8 cellular contexts compared by ENCODE assay signal in genomic region chr14:20469242-20469889, GRCh38. TPM values are rescaled to one million over a fixed set of nuclear protein-coding genes. Genes with fewer than 3 reads are reported as not detected.
DNase-seq lines count a peak whose midpoint lies in the region; ATAC-seq and TF ChIP-seq lines count a peak whose summit lies in the region.

PNP (plus strand) TSS chr14:20469406; CDS start chr14:20469525, 119 bp downstream.

- H2AFZ ChIP-seq in PC-3 (ENCODE audit: low read length): peak within 1 kb of the TSS; percentile 84

- H3K79me2 ChIP-seq in PC-3 (ENCODE audit: low read length): peaks cover 49% of the 10 kb centered on the region

- TSS peak; percentile 54 for BruUV-seq in PC-3 (replicated peaks; lab: Mats Ljungman, UMichigan)

- H3K9me3 ChIP-seq in PC-3 (ENCODE audit: low read length): no peaks in the 10 kb centered on the region
- no peaks in the 10 kb centered on the region for H3K9me3 ChIP-seq in mucosa of rectum (ENCODE audit: control insufficient read depth in 2 of 2, low read length in 2 of 2)

- H4K20me1 ChIP-seq in PC-3 (ENCODE audit: low read length): peaks cover 37% of the 10 kb centered on the region

- H3K27ac ChIP-seq in PC-3 (ENCODE audit: low read length) (peak within 1 kb of the TSS; percentile 80), mucosa of rectum (ENCODE audit: low read depth in 2 of 2, low read length in 2 of 2) (peak within 1 kb of the TSS; percentile 93 to 95)

- intact Hi-C loops in PC-3 (cut with micrococcal nuclease): loop anchor here (1.0 to 5.0 kb wide), 2 partner anchors 8 to 138 kb away; partner anchors contain the start of gene PIP4P1

- no peaks in the 10 kb centered on the region for H3K27me3 ChIP-seq in PC-3 (ENCODE audit: low read length)
- H3K27me3 ChIP-seq in mucosa of rectum (ENCODE audit: control insufficient read depth in 2 of 2, insufficient read depth in 2 of 2, low read length in 2 of 2): no peaks in the 10 kb centered on the region

- H3K36me3 ChIP-seq in PC-3 (ENCODE audit: low read depth, low read length) (peaks cover 22% of the 10 kb centered on the region), mucosa of rectum (ENCODE audit: control insufficient read depth in 2 of 2, insufficient read depth in 2 of 2, low read length in 2 of 2) (peaks cover 18 to 20% of the 10 kb centered on the region in 2 donors)

- H3K4me1 ChIP-seq in PC-3 (ENCODE audit: insufficient read depth, low read length) (peaks cover 18% of the 10 kb centered on the region), mucosa of rectum (ENCODE audit: control insufficient read depth in 2 of 2, insufficient read depth in 2 of 2, low read length in 2 of 2) (peaks cover 7 to 16% of the 10 kb centered on the region in 2 donors)

- ATAC-seq in GM21717 (IDR thresholded peaks at IDR 0.05; ENCODE audit: unreplicated experiment): peak; percentile 90
- peak; percentile 94 for ATAC-seq in PC-3

- H3K9ac ChIP-seq in PC-3 (ENCODE audit: low read length) (peak within 1 kb of the TSS; percentile 91), mucosa of rectum (ENCODE audit: low read depth in 1 of 2, low read length in 2 of 2) (peak within 1 kb of the TSS; percentile 91 to 94)

- DNase-seq in DMS53 (lab: John Stamatoyannopoulos, UW) (peak; percentile 88), PC-3 (peak; percentile 92), activated T-cell treated with anti-CD3 and anti-CD28 coated beads for 48 hours (ENCODE audit: low read depth) (peak; percentile 84), epithelial cell of proximal tubule (ENCODE audit: low read depth) (peak; percentile 45)
- DNase-seq in Jurkat, Clone E6-1 (ENCODE audit: low read depth, low spot score): peak; percentile 91
- DNase-seq in stimulated activated CD8-positive, alpha-beta memory T cell treated with anti-CD3 and anti-CD28 coated beads, Interleukin-4, amount 100 ng/mL, for 48 hours: peak; percentile 91

- H3K9me2 ChIP-seq in PC-3 (replicated peaks; ENCODE audit: low read length): no peaks in the 10 kb centered on the region

- peak within 1 kb of the TSS; percentile 97 for H3K4me2 ChIP-seq in PC-3 (ENCODE audit: low read length)

- CTCF ChIA-PET in PC-3 (lab: Charles Lee): interaction anchor here (1.4 kb wide), 1 partner anchor 8 kb away, joined by 4 read pairs; the partner anchor contains the start of gene PIP4P1

- peak within 1 kb of the TSS; percentile 98 for H3K4me3 ChIP-seq in Jurkat, Clone E6-1 (ENCODE audit: low read length)
- H3K4me3 ChIP-seq in PC-3 (ENCODE audit: low read length): peak within 1 kb of the TSS; percentile 92
- H3K4me3 ChIP-seq in epithelial cell of proximal tubule (ENCODE audit: low read depth, low read length): peak within 1 kb of the TSS; percentile 90
- H3K4me3 ChIP-seq in mucosa of rectum (ENCODE audit: low read length in 2 of 2): peak within 1 kb of the TSS; percentile 95

- TF ChIP-seq CTCF in PC-3 (conservative IDR thresholded peaks at IDR 0.05; ENCODE audit: low read depth, low read length) (no peak), epithelial cell of proximal tubule (conservative IDR thresholded peaks at IDR 0.05; ENCODE audit: low read depth, low read length) (no peak)

- H3F3A ChIP-seq in PC-3 (ENCODE audit: low read length, unreplicated experiment): no peaks in the 10 kb centered on the region

- POLR2A ChIA-PET in PC-3 (lab: Charles Lee; ENCODE audit: unreplicated experiment): interaction anchor here (0.9 to 1.1 kb wide), 2 partner anchors 8 to 126 kb away, joined by 7 read pairs; partner anchors contain the start of genes PARP2 and PIP4P1

RNA-seq across cellular contexts. Expression of gene PNP, which starts in this region (rescaled TPM):
- polyA plus RNA-seq in Jurkat, Clone E6-1 (2012; ENCODE audit: insufficient read depth, insufficient read length): 223 TPM
- 108 and 118 TPM in 2 replicates for total RNA-seq in PC-3 (2014; rRNA removed)
- total RNA-seq in epithelial cell of proximal tubule: 152 and 178 TPM in 2 replicates

Comparison
In these comparisons a context has a peak if more than half of its experiments do, and no peak if none do; other contexts are left out.
1. Peak in every context shown above with its lines: DNase-seq, ATAC-seq, H3K4me3 ChIP-seq and H3K27ac ChIP-seq.